Comparison of ENCODE assay signal across 11 cellular contexts in genomic region chr15:55255714-55256113, GRCh38. TPM values are rescaled to one million over a fixed set of nuclear protein-coding genes. Genes with fewer than 3 reads are reported as not detected.
DNase-seq lines count a peak whose midpoint lies in the region; ATAC-seq and TF ChIP-seq lines count a peak whose summit lies in the region.
"Had no signal": no experiment of that assay in that cellular context is flagged by ENCODE, and none has a peak within 500 bp of the region (broad histone marks: within the 10 kb centered on the region; RNA-seq: fewer than 3 reads in every experiment).

No MANE protein-coding gene starts in this region.

- peaks cover 67% of the 10 kb centered on the region for H3K4me1 Mint-ChIP-seq in T-helper 1 cell treated with Interleukin-12 subunit alpha and Interleukin-12 subunit beta and Interleukin-4 antibody, amounts not matched to agents 30 μg/mL and 1 μg/mL, for 36 hours (ENCODE audit: low read depth)
- H3K4me1 Mint-ChIP-seq in activated B cell treated with CpG ODN at 0.5 μM for 24 hours (peaks cover 64% of the 10 kb centered on the region), natural killer cell (peaks cover 70 to 76% of the 10 kb centered on the region in 2 donors), chondrocyte (ENCODE audit: low read depth) (peaks cover 8% of the 10 kb centered on the region)

- intact Hi-C loops in activated B cell treated with CpG ODN at 0.5 μM for 24 hours (cut with micrococcal nuclease) (loop anchor here (1.0 to 5.0 kb wide), 4 partner anchors 12 to 35 kb away; no protein-coding TSS in a partner anchor), natural killer cell (cut with micrococcal nuclease) (loop anchor here (5.0 kb wide), 1 partner anchor 33 kb away; no protein-coding TSS in a partner anchor)

- peak overlapping the region; percentile 78 for H3K27ac Mint-ChIP-seq in T-helper 1 cell treated with Interleukin-12 subunit alpha and Interleukin-12 subunit beta and Interleukin-4 antibody, amounts not matched to agents 30 μg/mL and 1 μg/mL, for 36 hours
- H3K27ac Mint-ChIP-seq in activated B cell treated with CpG ODN at 0.5 μM for 24 hours (peak overlapping the region; percentile 86), natural killer cell (peak overlapping the region; percentile 91 to 92), chondrocyte (ENCODE audit: unreplicated experiment) (no peak overlapping the region)

- TF ChIP-seq CTCF in activated B cell treated with CpG ODN at 0.5 μM for 24 hours (IDR thresholded peaks at IDR 0.05) (no peak), natural killer cell (IDR thresholded peaks at IDR 0.05) (no peak), chondrocyte (IDR thresholded peaks at IDR 0.05) (no peak)

- ATAC-seq in GM21723 (IDR thresholded peaks at IDR 0.05; ENCODE audit: unreplicated experiment) (peak; percentile 61), activated B cell treated with CpG ODN at 0.5 μM for 24 hours (ENCODE audit: low read depth) (peak; percentile 47), natural killer cell (peak; percentile 71 to 80 (median 74))

- POLR2A ChIA-PET in activated B cell treated with CpG ODN at 0.5 μM for 24 hours (lab: Charles Lee) = interaction anchor here (1.1 kb wide), 1 partner anchor 12 kb away, joined by 4 read pairs; no protein-coding TSS in a partner anchor

- DNase-seq in T-helper 1 cell (no peak), activated B cell treated with CpG ODN at 0.5 μM for 24 hours (no peak), natural killer cell (no peak), chondrocyte (ENCODE audit: low spot score) (no peak), NCI-H1436 (lab: John Stamatoyannopoulos, UW) (no peak)
- no peak for DNase-seq in activated CD8-positive, alpha-beta memory T cell treated with anti-CD3 and anti-CD28 coated beads for 24 hours
- DNase-seq: activated effector memory CD4-positive, alpha-beta T cell treated with Interleukin-2 at 50 U/mL for 16 hours; gastrocnemius medialis; stimulated activated naive CD4-positive, alpha-beta T cell treated with Interleukin-2 at 50 U/mL for 16 hours had no signal

- H3K27me3 Mint-ChIP-seq in T-helper 1 cell treated with Interleukin-12 subunit alpha and Interleukin-12 subunit beta and Interleukin-4 antibody, amounts not matched to agents 30 μg/mL and 1 μg/mL, for 36 hours (ENCODE audit: low read depth) = no peaks in the 10 kb centered on the region
- H3K27me3 Mint-ChIP-seq in activated B cell treated with CpG ODN at 0.5 μM for 24 hours (no peaks in the 10 kb centered on the region), natural killer cell (ENCODE audit: low read depth in 2 of 2) (no peaks in the 10 kb centered on the region), chondrocyte (ENCODE audit: low read depth) (no peaks in the 10 kb centered on the region)

- peaks cover 29% of the 10 kb centered on the region for H3K36me3 Mint-ChIP-seq in T-helper 1 cell treated with Interleukin-12 subunit alpha and Interleukin-12 subunit beta and Interleukin-4 antibody, amounts not matched to agents 30 μg/mL and 1 μg/mL, for 36 hours (ENCODE audit: low read depth)
- H3K36me3 Mint-ChIP-seq in activated B cell treated with CpG ODN at 0.5 μM for 24 hours (ENCODE audit: low read depth) (peaks cover 3% of the 10 kb centered on the region), natural killer cell (no peaks in the 10 kb centered on the region), chondrocyte (ENCODE audit: low read depth) (no peaks in the 10 kb centered on the region)

- no peaks in the 10 kb centered on the region for H3K9me3 Mint-ChIP-seq in T-helper 1 cell treated with Interleukin-12 subunit alpha and Interleukin-12 subunit beta and Interleukin-4 antibody, amounts not matched to agents 30 μg/mL and 1 μg/mL, for 36 hours
- H3K9me3 Mint-ChIP-seq in activated B cell treated with CpG ODN at 0.5 μM for 24 hours (no peaks in the 10 kb centered on the region), natural killer cell (no peaks in the 10 kb centered on the region), chondrocyte (ENCODE audit: low read depth) (no peaks in the 10 kb centered on the region)

- peak overlapping the region; percentile 79 for H3K4me3 Mint-ChIP-seq in T-helper 1 cell treated with Interleukin-12 subunit alpha and Interleukin-12 subunit beta and Interleukin-4 antibody, amounts not matched to agents 30 μg/mL and 1 μg/mL, for 36 hours
- H3K4me3 Mint-ChIP-seq in activated B cell treated with CpG ODN at 0.5 μM for 24 hours (peak overlapping the region; percentile 74), natural killer cell (peak overlapping the region; percentile 87), chondrocyte (ENCODE audit: unreplicated experiment) (no peak overlapping the region)

- CTCF ChIA-PET in activated B cell treated with CpG ODN at 0.5 μM for 24 hours (lab: Charles Lee) = interaction anchor here (1.5 kb wide), 1 partner anchor 37 kb away, joined by 4 read pairs; no protein-coding TSS in a partner anchor

RNA-seq across cellular contexts. Expression of gene RAB27A, which starts 33.9 kb away (rescaled TPM):
- total RNA-seq in activated B cell treated with CpG ODN at 0.5 μM for 24 hours = 26.7 and 28.6 TPM in 2 replicates
- total RNA-seq in natural killer cell = 100 to 1,000 TPM in 1 of 3 donors, 10 to 100 TPM in 2; 90.0 to 111 (median 98.1) TPM
- total RNA-seq in chondrocyte = 16.8 to 18.3 TPM (median 17.5 TPM) in 3 replicates

RNA-seq across cellular contexts. Expression of gene RSL24D1, which starts 59.0 kb away (rescaled TPM):
- total RNA-seq in activated B cell treated with CpG ODN at 0.5 μM for 24 hours (90.0 and 99.5 TPM in 2 replicates), natural killer cell (100 to 1,000 TPM in 2 of 3 donors, 10 to 100 TPM in 1; 97.4 to 102 (median 102) TPM), chondrocyte (39.8 to 61.3 TPM (median 60.4 TPM) in 3 replicates)
